Comparison of ENCODE assay signal across 1 cellular context in genomic region chr9:3528466-3528865, GRCh38.
TF ChIP-seq lines count a peak whose summit lies in the region.

No MANE protein-coding gene starts in this region.

TF ChIP-seq in K562, 482 proteins besides CTCF, POLR2A, EP300 and RAD21 (continued from another document and continues in another):
- TF ChIP-seq SP1 (CRISPR knock-in tag; IDR thresholded peaks at IDR 0.05) (no peak), DPF2 (IDR thresholded peaks at IDR 0.05) (0 out of 2 replicates have a peak, but pooled peaks have one; percentile 15), NFRKB (IDR thresholded peaks at IDR 0.05; ENCODE audit: low read depth) (0 out of 2 replicates have a peak, but pooled peaks have one; percentile 47), CHCHD3 (CRISPR knock-in tag; IDR thresholded peaks at IDR 0.05) (no peak), NFIC (IDR thresholded peaks at IDR 0.05) (no peak), IRF2 (CRISPR knock-in tag; IDR thresholded peaks at IDR 0.05) (no peak), FOXM1 (IDR thresholded peaks at IDR 0.05; ENCODE audit: low read depth) (peak; percentile 64; the same call in 1 of the 2 replicates), FOXM1 (CRISPR knock-in tag; IDR thresholded peaks at IDR 0.05; ENCODE audit: low read depth) (no peak), PREB (CRISPR knock-in tag; IDR thresholded peaks at IDR 0.05) (no peak), HMBOX1 (IDR thresholded peaks at IDR 0.05) (peak; percentile 50; the same call in 1 of the 2 replicates), SMARCA4 (IDR thresholded peaks at IDR 0.05) (no peak), EP400 (IDR thresholded peaks at IDR 0.05) (peak; percentile 36; the same call in 1 of the 2 replicates), KLF1 (tag; IDR thresholded peaks at IDR 0.05) (no peak), SNIP1 (IDR thresholded peaks at IDR 0.05; ENCODE audit: low read depth) (no peak), ZNF282 (CRISPR knock-in tag; IDR thresholded peaks at IDR 0.05) (no peak), TEAD1 (CRISPR knock-in tag; IDR thresholded peaks at IDR 0.05) (no peak), PKNOX1 (IDR thresholded peaks at IDR 0.05) (0 out of 2 replicates have a peak, but pooled peaks have one; percentile 9), U2AF2 (optimal IDR thresholded peaks at IDR 0.05; ENCODE audit: low read depth, low read length) (no peak), AFF1 (IDR thresholded peaks at IDR 0.05; ENCODE audit: low read depth in 1 of 2, partially characterized antibody in 2 of 2) (no peak), CHAMP1 (IDR thresholded peaks at IDR 0.05) (0 out of 2 replicates have a peak, but pooled peaks have one; percentile 16), HNRNPH1 (optimal IDR thresholded peaks at IDR 0.05; ENCODE audit: low read depth, low read length) (no peak), GMEB1 (CRISPR knock-in tag; IDR thresholded peaks at IDR 0.05) (no peak), CC2D1A (IDR thresholded peaks at IDR 0.05) (peak; percentile 38; the same call in 1 of the 2 replicates), ZNF830 (CRISPR knock-in tag; IDR thresholded peaks at IDR 0.05) (no peak), FOXA1 (IDR thresholded peaks at IDR 0.05; ENCODE audit: borderline replicate concordance) (no peak), ETV1 (tag; conservative IDR thresholded peaks at IDR 0.05; ENCODE audit: low read depth) (peak; percentile 45), NCOA6 (IDR thresholded peaks at IDR 0.05) (no peak), ZNF76 (CRISPR knock-in tag; IDR thresholded peaks at IDR 0.05; ENCODE audit: borderline replicate concordance) (no peak), ETS1 (conservative IDR thresholded peaks at IDR 0.05; ENCODE audit: control insufficient read depth, low read depth, low read length) (no peak), RB1 (IDR thresholded peaks at IDR 0.05; ENCODE audit: low read depth) (no peak), XRCC3 (IDR thresholded peaks at IDR 0.05) (no peak), TEAD2 (tag; IDR thresholded peaks at IDR 0.05) (no peak), E2F5 (CRISPR knock-in tag; IDR thresholded peaks at IDR 0.05) (no peak), NFE2 (IDR thresholded peaks at IDR 0.05; ENCODE audit: low read depth) (0 out of 2 replicates have a peak, but pooled peaks have one; percentile 11), SPI1 (IDR thresholded peaks at IDR 0.05; ENCODE audit: borderline replicate concordance, low read depth, low read length) (no peak), FIP1L1 (IDR thresholded peaks at IDR 0.05; ENCODE audit: low read depth, low read length, poor library complexity, severe bottlenecking) (no peak), MYNN (IDR thresholded peaks at IDR 0.05) (no peak), MYNN (CRISPR knock-in tag; IDR thresholded peaks at IDR 0.05) (no peak), ZNF696 (CRISPR knock-in tag; conservative IDR thresholded peaks at IDR 0.05) (no peak), CEBPZ (IDR thresholded peaks at IDR 0.05; ENCODE audit: borderline replicate concordance, low read depth, low read length) (no peak), RNF2 (IDR thresholded peaks at IDR 0.05) (no peak), HSF4 (CRISPR knock-in tag; IDR thresholded peaks at IDR 0.05; ENCODE audit: borderline replicate concordance) (no peak), E2F6 (IDR thresholded peaks at IDR 0.05; ENCODE audit: borderline replicate concordance in 1 of 2, extremely low read depth in 1 of 2, insufficient read depth in 1 of 2, insufficient read length in 1 of 2, low read depth in 1 of 2, low read length in 1 of 2, poor library complexity in 1 of 2, severe bottlenecking in 1 of 2) (no peak), MYBL2 (IDR thresholded peaks at IDR 0.05; ENCODE audit: low read depth) (peak; percentile 76), MYBL2 (CRISPR knock-in tag; IDR thresholded peaks at IDR 0.05; ENCODE audit: borderline replicate concordance) (no peak), NR2C1 (IDR thresholded peaks at IDR 0.05) (no peak), NR2C1 (tag; IDR thresholded peaks at IDR 0.05) (no peak), ARID1B (IDR thresholded peaks at IDR 0.05) (0 out of 2 replicates have a peak, but pooled peaks have one; percentile 18)
